ENCODE assay signal across 8 cellular contexts in genomic region chr20:35767683-35768402, GRCh38. TPM values are rescaled to one million over a fixed set of nuclear protein-coding genes. Genes with fewer than 3 reads are reported as not detected.
A peak's percentile ranks its signal among the peaks of the same experiment; 100 is the strongest.
DNase-seq lines count a peak whose midpoint lies in the region; ATAC-seq and TF ChIP-seq lines count a peak whose summit lies in the region.
"Not testable (repeated sequence)": the region's sequence is repeated elsewhere in the genome, so short reads cannot be mapped to it uniquely, and the experiment has no call there.

No MANE protein-coding gene starts in this region.

- H3K9me3 ChIP-seq in Peyer's patch; aorta (ENCODE audit: control insufficient read depth, low read length): not testable (repeated sequence)

- intact Hi-C loops in lower leg skin (cut with DNase I; ENCODE audit: low total_unique reads); aorta (cut with DNase I): not testable (repeated sequence)

- 48 to 49% methylated on average over 12 of the region's 12 CpGs for WGBS in lower leg skin, 2 donors
- 67 to 68% methylated on average over 12 of the region's 12 CpGs for WGBS in aorta, 2 donors

- H3K4me3 ChIP-seq in Peyer's patch; lower leg skin (ENCODE audit: low read depth, poor library complexity, severe bottlenecking); aorta (ENCODE audit: low read length in 2 of 2): not testable (repeated sequence)

- not testable (repeated sequence) for TF ChIP-seq CTCF in Peyer's patch (IDR thresholded peaks at IDR 0.05); lower leg skin (IDR thresholded peaks at IDR 0.05)

- H3K36me3 ChIP-seq in Peyer's patch; aorta (ENCODE audit: control insufficient read depth in 1 of 2, insufficient read depth in 2 of 2, low read length in 1 of 2): not testable (repeated sequence)

- DNase-seq in Peyer's patch: peak; percentile 54 to 94 (median 90)
- peak; percentile 34 for DNase-seq in activated T-cell treated with anti-CD3 and anti-CD28 coated beads for 48 hours (ENCODE audit: low read depth)
- peak; percentile 36 for DNase-seq in effector CD8-positive, alpha-beta T cell (lab: John Stamatoyannopoulos, UW)
- peak; percentile 74 to 91 for DNase-seq in lower leg skin (ENCODE audit: low spot score in 2 of 2)
- DNase-seq in stimulated activated CD4-positive, alpha-beta T cell treated with anti-CD3 and anti-CD28 coated beads, Interleukin-12 subunit alpha, Interleukin-12 subunit beta, amount 100 ng/mL, for 4 hours: peak; percentile 26
- DNase-seq in aorta: peak; percentile 79 to 80

- H3K27me3 ChIP-seq in Peyer's patch; aorta (ENCODE audit: control insufficient read depth in 1 of 2, insufficient read depth in 2 of 2, low read length in 1 of 2): not testable (repeated sequence)

- H3K27ac ChIP-seq in Peyer's patch (peak overlapping the region; percentile 84 to 95 (median 90)), aorta (ENCODE audit: low read depth in 1 of 2, low read length in 2 of 2) (peak overlapping the region in 1 of 2 donors; percentile 8)

- peak in 1 of 2 donors; percentile 52 for TF ChIP-seq POLR2A in Peyer's patch (IDR thresholded peaks at IDR 0.05)
- TF ChIP-seq POLR2A in lower leg skin (IDR thresholded peaks at IDR 0.05): not testable (repeated sequence)

- ATAC-seq in GM18907 (IDR thresholded peaks at IDR 0.05; ENCODE audit: unreplicated experiment) (peak; percentile 57), HG03095 (IDR thresholded peaks at IDR 0.05; ENCODE audit: unreplicated experiment) (peak; percentile 59), aorta (ENCODE audit: low FRiP score) (peak; percentile 9)

- H3K4me1 ChIP-seq in Peyer's patch: peaks cover 0 to 36% (median 29%) of the 10 kb centered on the region in 4 donors
- not testable (repeated sequence) for H3K4me1 ChIP-seq in aorta (ENCODE audit: control insufficient read depth in 1 of 2, insufficient read depth in 2 of 2, low read length in 2 of 2)

RNA-seq across cellular contexts. Expression of gene PHF20, which starts 4.0 kb away (rescaled TPM):
- 10 to 100 TPM; 16.1 to 92.4 (median 29.3) TPM for total RNA-seq in Peyer's patch
- total RNA-seq in lower leg skin: 10 to 100 TPM; 30.5 to 53.3 (median 33.4) TPM
- 10 to 100 TPM; 48.7 to 64.4 TPM for total RNA-seq in aorta
- 10 to 100 TPM; 17.1 to 32.9 TPM for polyA plus RNA-seq in aorta

RNA-seq across cellular contexts. Expression of gene RBM39, which starts 25.8 kb away (rescaled TPM):
- total RNA-seq in Peyer's patch (1,000 to 10,000 TPM in 1 of 4 donors, 100 to 1,000 TPM in 3; 347 to 1,133 (median 466) TPM), lower leg skin (100 to 1,000 TPM; 165 to 303 (median 188) TPM), aorta (100 to 1,000 TPM; 293 to 383 TPM)
- polyA plus RNA-seq in aorta: 100 to 1,000 TPM in 1 of 2 donors, 10 to 100 TPM in 1; 65.6 to 352 TPM

Comparison
In these comparisons a context has a peak if more than half of its experiments do, and no peak if none do; other contexts are left out.
1. ATAC-seq: peak in every context shown above with its lines; median percentile 59 in HG03095; 57 in GM18907; 9 in aorta.
2. DNase-seq: peak in every context shown above with its lines; median percentile 90 in Peyer's patch; 82 in lower leg skin; 80 in aorta; 36 in effector CD8-positive, alpha-beta T cell; 34 in activated T-cell treated with anti-CD3 and anti-CD28 coated beads for 48 hours; 26 in stimulated activated CD4-positive, alpha-beta T cell treated with anti-CD3 and anti-CD28 coated beads, Interleukin-12 subunit alpha, Interleukin-12 subunit beta, amount 100 ng/mL, for 4 hours.